ENCODE assay signal across 1 cellular context in genomic region chr10:22003111-22003963, GRCh38.
TF ChIP-seq lines count a peak whose summit lies in the region.

TSS of gene DNAJC1 (minus strand) at chr10:22003730. CDS start at chr10:22003434, 296 bp downstream.

TF ChIP-seq in K562, 482 proteins besides CTCF, POLR2A, EP300 and RAD21 (continued from another document and continues in another):
- no peak for TF ChIP-seq THAP7 (CRISPR knock-in tag; IDR thresholded peaks at IDR 0.05)
- 0 out of 4 replicates have a peak, but pooled peaks of 1 of the 2 experiments have one; percentile 2 for TF ChIP-seq MLLT1 (IDR thresholded peaks at IDR 0.05)
- TF ChIP-seq BCL6 (CRISPR knock-in tag; IDR thresholded peaks at IDR 0.05) = no peak
- no peak for TF ChIP-seq PHB2 (IDR thresholded peaks at IDR 0.05; ENCODE audit: low read depth)
- TF ChIP-seq HDAC6 (IDR thresholded peaks at IDR 0.05; ENCODE audit: low read depth, low read length) = no peak
- TF ChIP-seq SMARCB1 (IDR thresholded peaks at IDR 0.05; ENCODE audit: insufficient read length, low read depth) = no peak
- no peak for TF ChIP-seq DLX4 (CRISPR knock-in tag; IDR thresholded peaks at IDR 0.05)
- TF ChIP-seq TAF15 (IDR thresholded peaks at IDR 0.05; ENCODE audit: low read depth, low read length) = no peak
- TF ChIP-seq ZBTB17 (CRISPR knock-in tag; IDR thresholded peaks at IDR 0.05) = no peak
- TF ChIP-seq CC2D1A (IDR thresholded peaks at IDR 0.05) = no peak
- no peak for TF ChIP-seq ZNF695 (CRISPR knock-in tag; IDR thresholded peaks at IDR 0.05)
- TF ChIP-seq RFX1 (IDR thresholded peaks at IDR 0.05) = peak; percentile 96
- TF ChIP-seq NELFE (IDR thresholded peaks at IDR 0.05; ENCODE audit: insufficient read depth, insufficient read length) = no peak
- TF ChIP-seq ZNF347 (CRISPR knock-in tag; IDR thresholded peaks at IDR 0.05; ENCODE audit: low read depth) = no peak
- no peak for TF ChIP-seq CREB5 (CRISPR knock-in tag; IDR thresholded peaks at IDR 0.05)
- TF ChIP-seq MCM7 (IDR thresholded peaks at IDR 0.05) = no peak
- TF ChIP-seq, protein P1, sequence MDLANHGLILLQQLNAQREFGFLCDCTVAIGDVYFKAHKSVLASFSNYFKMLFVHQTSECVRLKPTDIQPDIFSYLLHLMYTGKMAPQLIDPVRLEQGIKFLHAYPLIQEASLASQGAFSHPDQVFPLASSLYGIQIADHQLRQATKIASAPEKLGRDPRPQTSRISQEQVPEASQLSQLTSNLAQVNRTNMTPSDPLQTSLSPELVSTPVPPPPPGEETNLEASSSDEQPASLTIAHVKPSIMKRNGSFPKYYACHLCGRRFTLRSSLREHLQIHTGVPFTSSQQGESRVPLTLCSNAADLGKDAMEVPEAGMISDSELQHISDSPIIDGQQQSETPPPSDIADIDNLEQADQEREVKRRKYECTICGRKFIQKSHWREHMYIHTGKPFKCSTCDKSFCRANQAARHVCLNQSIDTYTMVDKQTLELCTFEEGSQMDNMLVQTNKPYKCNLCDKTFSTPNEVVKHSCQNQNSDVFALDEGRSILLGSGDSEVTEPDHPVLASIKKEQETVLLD (IDR thresholded peaks at IDR 0.05) = no peak
- TF ChIP-seq PHB (CRISPR knock-in tag; IDR thresholded peaks at IDR 0.05) = no peak
- TF ChIP-seq, protein P2, sequence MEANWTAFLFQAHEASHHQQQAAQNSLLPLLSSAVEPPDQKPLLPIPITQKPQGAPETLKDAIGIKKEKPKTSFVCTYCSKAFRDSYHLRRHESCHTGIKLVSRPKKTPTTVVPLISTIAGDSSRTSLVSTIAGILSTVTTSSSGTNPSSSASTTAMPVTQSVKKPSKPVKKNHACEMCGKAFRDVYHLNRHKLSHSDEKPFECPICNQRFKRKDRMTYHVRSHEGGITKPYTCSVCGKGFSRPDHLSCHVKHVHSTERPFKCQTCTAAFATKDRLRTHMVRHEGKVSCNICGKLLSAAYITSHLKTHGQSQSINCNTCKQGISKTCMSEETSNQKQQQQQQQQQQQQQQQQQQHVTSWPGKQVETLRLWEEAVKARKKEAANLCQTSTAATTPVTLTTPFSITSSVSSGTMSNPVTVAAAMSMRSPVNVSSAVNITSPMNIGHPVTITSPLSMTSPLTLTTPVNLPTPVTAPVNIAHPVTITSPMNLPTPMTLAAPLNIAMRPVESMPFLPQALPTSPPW (CRISPR knock-in tag; IDR thresholded peaks at IDR 0.05) = peak; percentile 54
- TF ChIP-seq GATA2 (CRISPR knock-in tag; IDR thresholded peaks at IDR 0.05) = 0 out of 2 replicates have a peak, but pooled peaks have one; percentile 20
- no peak for TF ChIP-seq PPARD (CRISPR knock-in tag; IDR thresholded peaks at IDR 0.05)
- no peak for TF ChIP-seq SREBF2 (CRISPR knock-in tag; IDR thresholded peaks at IDR 0.05)
- TF ChIP-seq, protein P3, sequence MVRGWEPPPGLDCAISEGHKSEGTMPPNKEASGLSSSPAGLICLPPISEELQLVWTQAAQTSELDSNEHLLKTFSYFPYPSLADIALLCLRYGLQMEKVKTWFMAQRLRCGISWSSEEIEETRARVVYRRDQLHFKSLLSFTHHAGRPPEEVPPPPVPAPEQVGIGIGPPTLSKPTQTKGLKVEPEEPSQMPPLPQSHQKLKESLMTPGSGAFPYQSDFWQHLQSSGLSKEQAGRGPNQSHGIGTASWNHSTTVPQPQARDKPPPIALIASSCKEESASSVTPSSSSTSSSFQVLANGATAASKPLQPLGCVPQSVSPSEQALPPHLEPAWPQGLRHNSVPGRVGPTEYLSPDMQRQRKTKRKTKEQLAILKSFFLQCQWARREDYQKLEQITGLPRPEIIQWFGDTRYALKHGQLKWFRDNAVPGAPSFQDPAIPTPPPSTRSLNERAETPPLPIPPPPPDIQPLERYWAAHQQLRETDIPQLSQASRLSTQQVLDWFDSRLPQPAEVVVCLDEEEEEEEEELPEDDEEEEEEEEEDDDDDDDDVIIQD (CRISPR knock-in tag; IDR thresholded peaks at IDR 0.05) = no peak
- no peak for TF ChIP-seq ETS2 (tag; IDR thresholded peaks at IDR 0.05; ENCODE audit: borderline replicate concordance, poor library complexity, severe bottlenecking)
- TF ChIP-seq LARP7 (IDR thresholded peaks at IDR 0.05) = no peak
- peak; percentile 100 for TF ChIP-seq ZBTB7A (IDR thresholded peaks at IDR 0.05; ENCODE audit: borderline replicate concordance, control insufficient read depth, low read depth, low read length)
- TF ChIP-seq RHOXF2B (CRISPR knock-in tag; conservative IDR thresholded peaks at IDR 0.05) = no peak
- TF ChIP-seq TFE3 (CRISPR knock-in tag; IDR thresholded peaks at IDR 0.05) = no peak
- peak; percentile 69; the same call in 1 of the 2 replicates for TF ChIP-seq ZEB2 (IDR thresholded peaks at IDR 0.05)
- TF ChIP-seq, protein P4, sequence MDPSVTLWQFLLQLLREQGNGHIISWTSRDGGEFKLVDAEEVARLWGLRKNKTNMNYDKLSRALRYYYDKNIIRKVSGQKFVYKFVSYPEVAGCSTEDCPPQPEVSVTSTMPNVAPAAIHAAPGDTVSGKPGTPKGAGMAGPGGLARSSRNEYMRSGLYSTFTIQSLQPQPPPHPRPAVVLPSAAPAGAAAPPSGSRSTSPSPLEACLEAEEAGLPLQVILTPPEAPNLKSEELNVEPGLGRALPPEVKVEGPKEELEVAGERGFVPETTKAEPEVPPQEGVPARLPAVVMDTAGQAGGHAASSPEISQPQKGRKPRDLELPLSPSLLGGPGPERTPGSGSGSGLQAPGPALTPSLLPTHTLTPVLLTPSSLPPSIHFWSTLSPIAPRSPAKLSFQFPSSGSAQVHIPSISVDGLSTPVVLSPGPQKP (CRISPR knock-in tag; IDR thresholded peaks at IDR 0.05) = no peak
- no peak for TF ChIP-seq TCF15 (CRISPR knock-in tag; IDR thresholded peaks at IDR 0.05)
- no peak for TF ChIP-seq ZNF57 (CRISPR knock-in tag; IDR thresholded peaks at IDR 0.05)
- 0 out of 4 replicates have a peak, but pooled peaks of 1 of the 2 experiments have one; percentile 41 for TF ChIP-seq FOXK2 (conservative IDR thresholded peaks at IDR 0.05 in 1 of 2, IDR thresholded peaks at IDR 0.05 in 1 of 2; ENCODE audit: low read depth in 2 of 2)
- TF ChIP-seq CEBPZ (IDR thresholded peaks at IDR 0.05; ENCODE audit: borderline replicate concordance, low read depth, low read length) = no peak
- peak; percentile 15; the same call in 1 of the 2 replicates for TF ChIP-seq CBX1 (IDR thresholded peaks at IDR 0.05; ENCODE audit: low read depth)
- TF ChIP-seq TCFL5 (CRISPR knock-in tag; conservative IDR thresholded peaks at IDR 0.05) = no peak
- TF ChIP-seq HNRNPH1 (optimal IDR thresholded peaks at IDR 0.05; ENCODE audit: low read depth, low read length) = no peak
- TF ChIP-seq NFATC3 (IDR thresholded peaks at IDR 0.05) = no peak
- TF ChIP-seq XRCC5 (IDR thresholded peaks at IDR 0.05; ENCODE audit: low read depth, low read length) = no peak
- TF ChIP-seq, protein P5, sequence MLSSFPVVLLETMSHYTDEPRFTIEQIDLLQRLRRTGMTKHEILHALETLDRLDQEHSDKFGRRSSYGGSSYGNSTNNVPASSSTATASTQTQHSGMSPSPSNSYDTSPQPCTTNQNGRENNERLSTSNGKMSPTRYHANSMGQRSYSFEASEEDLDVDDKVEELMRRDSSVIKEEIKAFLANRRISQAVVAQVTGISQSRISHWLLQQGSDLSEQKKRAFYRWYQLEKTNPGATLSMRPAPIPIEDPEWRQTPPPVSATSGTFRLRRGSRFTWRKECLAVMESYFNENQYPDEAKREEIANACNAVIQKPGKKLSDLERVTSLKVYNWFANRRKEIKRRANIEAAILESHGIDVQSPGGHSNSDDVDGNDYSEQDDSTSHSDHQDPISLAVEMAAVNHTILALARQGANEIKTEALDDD (IDR thresholded peaks at IDR 0.05) = no peak
- no peak for TF ChIP-seq ZNF12 (CRISPR knock-in tag; IDR thresholded peaks at IDR 0.05)
- TF ChIP-seq, protein P6, sequence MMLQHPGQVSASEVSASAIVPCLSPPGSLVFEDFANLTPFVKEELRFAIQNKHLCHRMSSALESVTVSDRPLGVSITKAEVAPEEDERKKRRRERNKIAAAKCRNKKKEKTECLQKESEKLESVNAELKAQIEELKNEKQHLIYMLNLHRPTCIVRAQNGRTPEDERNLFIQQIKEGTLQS (IDR thresholded peaks at IDR 0.05) = peak; percentile 83
- TF ChIP-seq, protein P6 (CRISPR knock-in tag; conservative IDR thresholded peaks at IDR 0.05) = peak; percentile 63; the same call in 1 of the 2 replicates
- TF ChIP-seq ATF6 (CRISPR knock-in tag; IDR thresholded peaks at IDR 0.05) = no peak
